8 cellular contexts compared by ENCODE assay signal in the genomic region with DNA sequence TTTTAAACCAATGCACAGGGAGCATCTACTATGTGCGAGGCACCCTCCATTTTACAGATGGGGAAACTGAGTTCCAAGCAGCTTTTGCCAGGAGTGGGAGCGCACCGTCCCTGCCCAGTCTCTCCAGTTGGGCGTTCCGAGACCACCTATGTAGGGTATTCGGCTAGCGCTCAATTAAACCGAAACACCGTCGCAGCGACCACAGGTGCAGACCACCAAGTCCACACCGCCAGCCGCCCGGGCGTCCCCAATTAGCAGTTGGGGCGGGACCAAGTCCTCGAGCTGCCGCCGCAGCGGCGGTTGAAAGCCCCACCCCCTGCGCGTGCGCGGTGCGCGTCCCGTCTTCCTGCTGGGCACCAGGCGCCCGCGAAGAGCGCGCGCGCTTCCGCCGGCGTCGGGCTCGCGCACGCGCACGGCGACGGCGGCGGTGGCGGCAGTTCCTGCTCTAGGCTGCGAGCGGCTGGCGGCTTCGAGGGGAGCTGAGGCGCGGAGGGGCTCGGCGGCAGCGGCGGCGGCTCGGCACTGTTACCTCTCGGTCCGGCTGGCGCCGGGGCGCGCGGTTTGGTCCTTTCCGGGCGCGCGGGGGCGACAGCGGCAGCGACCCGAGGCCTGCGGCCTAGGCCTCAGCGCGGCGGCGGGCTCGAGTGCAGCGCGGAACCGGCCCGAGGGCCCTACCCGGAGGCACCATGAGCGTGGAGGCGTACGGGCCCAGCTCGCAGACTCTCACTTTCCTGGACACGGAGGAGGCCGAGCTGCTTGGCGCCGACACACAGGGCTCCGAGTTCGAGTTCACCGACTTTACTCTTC. TPM values are rescaled to one million over a fixed set of nuclear protein-coding genes. Genes with fewer than 3 reads are reported as not detected.
DNase-seq lines count a peak whose midpoint lies in the region; ATAC-seq and TF ChIP-seq lines count a peak whose summit lies in the region.

UPF1 (plus strand) TSS at position 436 of the 807 bp plus-strand sequence; CDS start at position 687, 251 bp downstream.

- peak; percentile 66 for ATAC-seq in GM21737 (IDR thresholded peaks at IDR 0.05; ENCODE audit: unreplicated experiment)
- ATAC-seq in naive thymus-derived CD4-positive, alpha-beta T cell = peak; percentile 93
- peak; percentile 84 to 87 for ATAC-seq in stimulated activated naive B cell treated with anti-CD40 and anti-IgM and Interleukin-4, amounts not matched to agents 10 μg/mL and 1 μg/mL and 100 μg/mL, for 72 hours (replicated peaks)

- H3K4me3 Mint-ChIP-seq in naive thymus-derived CD4-positive, alpha-beta T cell = peak within 1 kb of the TSS; percentile 89 to 97 (median 92)
- peak within 1 kb of the TSS; percentile 94 to 97 for H3K4me3 Mint-ChIP-seq in stimulated activated naive B cell treated with anti-CD40 and anti-IgM and Interleukin-4, amounts not matched to agents 10 μg/mL and 1 μg/mL and 100 μg/mL, for 72 hours

- peak within 1 kb of the TSS; percentile 90 for H3K9ac ChIP-seq in fibroblast of lung (ENCODE audit: insufficient read depth, low read length)

- H3K4me1 ChIP-seq in Peyer's patch (peaks cover 0 to 38% (median 5%) of the 10 kb centered on the region in 4 donors), fibroblast of lung (ENCODE audit: control insufficient read depth, extremely low read depth, insufficient read depth, low read length) (peaks cover 4% of the 10 kb centered on the region)
- H3K4me1 ChIP-seq in naive thymus-derived CD4-positive, alpha-beta T cell (ENCODE audit: control insufficient read depth in 2 of 2, insufficient read depth in 2 of 2, low read length in 2 of 2) = peaks cover 17 to 23% of the 10 kb centered on the region in 2 donors

- peak within 1 kb of the TSS; percentile 83 to 96 (median 90) for H3K27ac Mint-ChIP-seq in naive thymus-derived CD4-positive, alpha-beta T cell
- H3K27ac Mint-ChIP-seq in stimulated activated naive B cell treated with anti-CD40 and anti-IgM and Interleukin-4, amounts not matched to agents 10 μg/mL and 1 μg/mL and 100 μg/mL, for 72 hours = peak within 1 kb of the TSS; percentile 94

- H3K9me3 ChIP-seq in KOPT-K1 (ENCODE audit: insufficient read depth, low read length, poor library complexity, severe bottlenecking) (peaks cover 7% of the 10 kb centered on the region), Peyer's patch (peaks cover 0 to 7% (median 0%) of the 10 kb centered on the region in 4 donors), fibroblast of lung (ENCODE audit: control insufficient read depth, insufficient read depth, low read depth, low read length) (no peaks in the 10 kb centered on the region)
- peaks cover 0 to 6% (median 0%) of the 10 kb centered on the region in 3 experiments for H3K9me3 ChIP-seq in naive thymus-derived CD4-positive, alpha-beta T cell (ENCODE audit: control insufficient read depth in 2 of 3, low read length in 3 of 3)

- peak within 1 kb of the TSS; percentile 100 for H3K4me2 ChIP-seq in fibroblast of lung (ENCODE audit: extremely low read depth, insufficient read depth, low read length)

- H3K27me3 ChIP-seq in Peyer's patch (no peaks in the 10 kb centered on the region), fibroblast of lung (ENCODE audit: control insufficient read depth, insufficient read depth, low read length) (no peaks in the 10 kb centered on the region)
- H3K27me3 ChIP-seq in naive thymus-derived CD4-positive, alpha-beta T cell (ENCODE audit: control insufficient read depth in 2 of 2, insufficient read depth in 2 of 2, low read length in 2 of 2) = no peaks in the 10 kb centered on the region

- POLR2A ChIA-PET in naive thymus-derived CD4-positive, alpha-beta T cell (lab: Charles Lee) = interaction anchor here (0.8 to 3.3 kb wide), 14 partner anchors 10 to 413 kb away, joined by 3 to 15 read pairs (median 4); partner anchors contain the start of genes COPE, CRTC1, DDX49 and ELL

- peaks cover 0 to 18% (median 6%) of the 10 kb centered on the region in 5 donors for H3K27me3 Mint-ChIP-seq in naive thymus-derived CD4-positive, alpha-beta T cell
- peaks cover 5 to 9% of the 10 kb centered on the region in 2 donors for H3K27me3 Mint-ChIP-seq in stimulated activated naive B cell treated with anti-CD40 and anti-IgM and Interleukin-4, amounts not matched to agents 10 μg/mL and 1 μg/mL and 100 μg/mL, for 72 hours

- H3K36me3 ChIP-seq in KOPT-K1 (ENCODE audit: insufficient read depth, low read length) (peaks cover 37% of the 10 kb centered on the region), Peyer's patch (peaks cover 0 to 7% (median 0%) of the 10 kb centered on the region in 3 donors), fibroblast of lung (ENCODE audit: control insufficient read depth, insufficient read depth, low read length) (no peaks in the 10 kb centered on the region)
- H3K36me3 ChIP-seq in naive thymus-derived CD4-positive, alpha-beta T cell (ENCODE audit: control insufficient read depth in 2 of 3, insufficient read depth in 3 of 3, low read length in 3 of 3) = peaks cover 0 to 27% (median 0%) of the 10 kb centered on the region in 3 experiments

- H4K20me1 ChIP-seq in fibroblast of lung (ENCODE audit: control insufficient read depth, extremely low read depth, insufficient read depth, low read length) = peaks cover 4% of the 10 kb centered on the region

- H3K9me3 Mint-ChIP-seq in naive thymus-derived CD4-positive, alpha-beta T cell = peaks cover 0 to 11% (median 2%) of the 10 kb centered on the region in 11 donors
- H3K9me3 Mint-ChIP-seq in stimulated activated naive B cell treated with anti-CD40 and anti-IgM and Interleukin-4, amounts not matched to agents 10 μg/mL and 1 μg/mL and 100 μg/mL, for 72 hours = peaks cover 2 to 4% of the 10 kb centered on the region in 2 donors

- DNase-seq in DMS53 treated with DMSO at 0.1 percent for 48 hours (lab: John Stamatoyannopoulos, UW; ENCODE audit: unreplicated experiment) (peak; percentile 57), Peyer's patch (peak; percentile 86 to 97 (median 96)), activated T-helper 1 cell treated with Interleukin-2 at 50 U/mL for 16 hours (ENCODE audit: low read depth) (peak; percentile 95), fibroblast of lung (ENCODE audit: low read depth in 2 of 2) (peak; percentile 88 to 89)
- peak; percentile 92 to 99 (median 96) for DNase-seq in naive thymus-derived CD4-positive, alpha-beta T cell
- DNase-seq in stimulated activated naive B cell treated with anti-CD40 and anti-IgM and Interleukin-4, amounts not matched to agents 10 μg/mL and 1 μg/mL and 100 μg/mL, for 72 hours = peak; percentile 94

- H3K4me1 Mint-ChIP-seq in naive thymus-derived CD4-positive, alpha-beta T cell = peaks cover 36 to 42% (median 39%) of the 10 kb centered on the region in 7 donors
- H3K4me1 Mint-ChIP-seq in stimulated activated naive B cell treated with anti-CD40 and anti-IgM and Interleukin-4, amounts not matched to agents 10 μg/mL and 1 μg/mL and 100 μg/mL, for 72 hours = peaks cover 19 to 40% of the 10 kb centered on the region in 2 donors

- TF ChIP-seq CTCF in Peyer's patch (IDR thresholded peaks at IDR 0.05) (peak in 3 of 6 experiments; percentile 31 to 43 (median 31)), fibroblast of lung (conservative IDR thresholded peaks at IDR 0.05 in 1 of 2, IDR thresholded peaks at IDR 0.05 in 1 of 2; ENCODE audit: low read depth in 1 of 2, low read length in 2 of 2) (no peak)

- peaks cover 48% of the 10 kb centered on the region for H3K79me2 ChIP-seq in fibroblast of lung (ENCODE audit: control insufficient read depth, insufficient read depth, low read length)

- TF ChIP-seq POLR2A in Peyer's patch (IDR thresholded peaks at IDR 0.05) = peak; percentile 50 to 83

- intact Hi-C loops in naive thymus-derived CD4-positive, alpha-beta T cell (cut with micrococcal nuclease) = loop anchor here (1.0 to 10.0 kb wide), 9 partner anchors 47 to 414 kb away; partner anchors contain the start of genes COPE (in 2 of the 2), CRTC1 (in 2 of the 2), DDX49 (in 2 of the 2) and ELL (in 1 of the 2)

- H3K4me3 ChIP-seq in Peyer's patch (peak within 1 kb of the TSS; percentile 86 to 97 (median 95)), fibroblast of lung (replicated peaks in 1 of 4; ENCODE audit: control extremely low read depth in 1 of 4, insufficient read depth in 1 of 4, low read depth in 3 of 4, low read length in 4 of 4) (peak within 1 kb of the TSS; percentile 75 to 92 (median 90))
- H3K4me3 ChIP-seq in naive thymus-derived CD4-positive, alpha-beta T cell (ENCODE audit: low read length) = peak within 1 kb of the TSS; percentile 95

- CTCF ChIA-PET in naive thymus-derived CD4-positive, alpha-beta T cell (lab: Charles Lee) = interaction anchor here (1.1 to 1.7 kb wide), 5 partner anchors 10 to 260 kb away, joined by 3 to 5 read pairs (median 3); partner anchors contain the start of gene UBA52

- H2AFZ ChIP-seq in fibroblast of lung (ENCODE audit: low read length) = peak within 1 kb of the TSS; percentile 99

- peaks cover 0 to 21% (median 18%) of the 10 kb centered on the region in 5 donors for H3K36me3 Mint-ChIP-seq in naive thymus-derived CD4-positive, alpha-beta T cell
- peaks cover 31 to 40% of the 10 kb centered on the region in 2 donors for H3K36me3 Mint-ChIP-seq in stimulated activated naive B cell treated with anti-CD40 and anti-IgM and Interleukin-4, amounts not matched to agents 10 μg/mL and 1 μg/mL and 100 μg/mL, for 72 hours

- H3K27ac ChIP-seq in KOPT-K1 (ENCODE audit: low read depth, low read length, poor library complexity, severe bottlenecking) = peak within 1 kb of the TSS; percentile 86
- peak within 1 kb of the TSS; percentile 91 to 95 (median 94) for H3K27ac ChIP-seq in Peyer's patch
- H3K27ac ChIP-seq in fibroblast of lung (ENCODE audit: insufficient read depth, low read length) = peak within 1 kb of the TSS; percentile 78
- peak within 1 kb of the TSS; percentile 90 for H3K27ac ChIP-seq in naive thymus-derived CD4-positive, alpha-beta T cell (ENCODE audit: low read depth, low read length)

RNA-seq across cellular contexts. Expression of gene UPF1, which starts in this region (rescaled TPM):
- total RNA-seq in Peyer's patch (100 to 1,000 TPM in 3 of 4 donors, 10 to 100 TPM in 1; 63.9 to 157 (median 127) TPM), fibroblast of lung (42.4 and 57.1 TPM in 2 replicates)
- polyA plus RNA-seq in fibroblast of lung = 20.5 and 28.1 TPM in 2 replicates
- 28.7 and 32.9 TPM in 2 replicates for polyA plus RNA-seq in fibroblast of lung (2012)
- 98.4 and 197 TPM in 2 replicates for polyA minus RNA-seq in fibroblast of lung (ENCODE audit: low replicate concordance)
- 100 to 1,000 TPM in 4 of 5 experiments, 10 to 100 TPM in 1; 98.7 to 148 (median 113) TPM for total RNA-seq in naive thymus-derived CD4-positive, alpha-beta T cell
- polyA plus RNA-seq in naive thymus-derived CD4-positive, alpha-beta T cell = 10 to 100 TPM in 1 of 2 donors, 1 to 10 TPM in 1; 7.7 to 25.3 TPM

Comparison
In these comparisons a context has a peak if more than half of its experiments do, and no peak if none do; other contexts are left out.
1. Peak in every context shown above with its lines: DNase-seq, ATAC-seq, H3K4me3 ChIP-seq and H3K27ac ChIP-seq.